ENCODE assay signal across 1 cellular context in genomic region chr22:41781508-41781906, GRCh38.
TF ChIP-seq lines count a peak whose summit lies in the region.

No MANE protein-coding gene starts in this region.

TF ChIP-seq in HepG2, 621 proteins besides CTCF, POLR2A, EP300 and RAD21:
- TF ChIP-seq SP4 (CRISPR knock-in tag; IDR thresholded peaks at IDR 0.05) = no peak
- TF ChIP-seq ZNF235 (CRISPR knock-in tag; IDR thresholded peaks at IDR 0.05; ENCODE audit: borderline replicate concordance) = no peak
- no peak for TF ChIP-seq ZNF841 (CRISPR knock-in tag; IDR thresholded peaks at IDR 0.05; ENCODE audit: borderline replicate concordance)
- no peak for TF ChIP-seq U2AF2 (IDR thresholded peaks at IDR 0.05; ENCODE audit: low read depth, low read length)
